ENCODE assay signal across 24 cellular contexts in genomic region chr9:27564685-27565084, GRCh38. TPM values are rescaled to one million over a fixed set of nuclear protein-coding genes. Genes with fewer than 3 reads are reported as not detected.
DNase-seq lines count a peak whose midpoint lies in the region; ATAC-seq and TF ChIP-seq lines count a peak whose summit lies in the region.
"Had no signal": no experiment of that assay in that cellular context is flagged by ENCODE, and none has a peak within 500 bp of the region (broad histone marks: within the 10 kb centered on the region; RNA-seq: fewer than 3 reads in every experiment).

No MANE protein-coding gene starts in this region.

- no peaks in the 10 kb centered on the region for H3K27me3 ChIP-seq in spleen (replicated peaks in 1 of 7)
- H3K27me3 ChIP-seq: sigmoid colon, tibial nerve had no signal

- peak overlapping the region; percentile 88 for H3K27ac Mint-ChIP-seq in activated naive CD4-positive, alpha-beta T cell treated with anti-CD3 and anti-CD28 coated beads, Interleukin-2, amount 10 ng/mL, durations not matched to agents 7 days and 5 days
- peak overlapping the region; percentile 16 for H3K27ac Mint-ChIP-seq in activated T-helper 1 cell treated with anti-CD3 and anti-CD28 coated beads, Interleukin-12 subunit alpha, Interleukin-12 subunit beta, Interleukin-2, Interleukin-4 antibody, amounts not matched to agents 30 ng/mL and 10 ng/mL and 1 ng/mL, durations not matched to agents 14 hours and 24 hours and 36 hours
- H3K27ac Mint-ChIP-seq: immature natural killer cell had no signal

- no peak for DNase-seq in activated naive CD4-positive, alpha-beta T cell treated with anti-CD3 and anti-CD28 coated beads, Interleukin-2, amount 10 ng/mL, durations not matched to agents 7 days and 5 days
- DNase-seq in activated naive CD4-positive, alpha-beta T cell treated with Interleukin-2 at 50 U/mL for 16 hours = no peak
- no peak for DNase-seq in activated T-helper 1 cell treated with anti-CD3 and anti-CD28 coated beads, Interleukin-12 subunit alpha, Interleukin-12 subunit beta, Interleukin-2, Interleukin-4 antibody, amounts not matched to agents 30 ng/mL and 10 ng/mL and 1 ng/mL, durations not matched to agents 14 hours and 24 hours and 36 hours (ENCODE audit: low spot score)
- DNase-seq in spleen = no peak
- no peak for DNase-seq in NCI-H2081 treated with DMSO at 0.1 percent for 48 hours (lab: John Stamatoyannopoulos, UW)
- no peak for DNase-seq in activated CD4-positive, CD25-positive, alpha-beta regulatory T cell (lab: John Stamatoyannopoulos, UW)
- DNase-seq in retina = no peak
- DNase-seq: activated T-cell treated with anti-CD3 and anti-CD28 coated beads, Interleukin-2, amount 50 U/mL, for 4 hours; aorta; Caco-2; GF-D8; immature natural killer cell; NCI-H146; NCI-H446; sigmoid colon; stimulated activated CD4-positive, alpha-beta T cell treated with anti-CD3 and anti-CD28 coated beads, Interleukin-4, amount 100 ng/mL, for 1 hour had no signal

- H3K27me3 Mint-ChIP-seq in activated naive CD4-positive, alpha-beta T cell treated with anti-CD3 and anti-CD28 coated beads, Interleukin-2, amount 10 ng/mL, durations not matched to agents 7 days and 5 days = no peaks in the 10 kb centered on the region
- H3K27me3 Mint-ChIP-seq in activated T-helper 1 cell treated with anti-CD3 and anti-CD28 coated beads, Interleukin-12 subunit alpha, Interleukin-12 subunit beta, Interleukin-2, Interleukin-4 antibody, amounts not matched to agents 30 ng/mL and 10 ng/mL and 1 ng/mL, durations not matched to agents 14 hours and 24 hours and 36 hours (ENCODE audit: insufficient read depth) = no peaks in the 10 kb centered on the region

- intact Hi-C loops in activated T-helper 1 cell treated with anti-CD3 and anti-CD28 coated beads, Interleukin-12 subunit alpha, Interleukin-12 subunit beta, Interleukin-2, Interleukin-4 antibody, amounts not matched to agents 30 ng/mL and 10 ng/mL and 1 ng/mL, durations not matched to agents 14 hours and 24 hours and 36 hours (cut with micrococcal nuclease) = loop anchor here (1.0 kb wide), 1 partner anchor 8 kb away; no protein-coding TSS in a partner anchor
- intact Hi-C loops in spleen (cut with DNase I; ENCODE audit: low total_unique reads) = no loop called here

- no peak overlapping the region for H3K4me3 ChIP-seq in spleen
- H3K4me3 ChIP-seq: coronary artery, K562, sigmoid colon, tibial nerve had no signal

- H3K36me3 ChIP-seq in spleen = peaks cover 3 to 57% (median 19%) of the 10 kb centered on the region in 6 donors

- TF ChIP-seq CTCF in spleen (IDR thresholded peaks at IDR 0.05 in 8 of 11, conservative IDR thresholded peaks at IDR 0.05 in 3 of 11) = no peak

- peak overlapping the region; percentile 27 for H3K4me3 Mint-ChIP-seq in activated naive CD4-positive, alpha-beta T cell treated with anti-CD3 and anti-CD28 coated beads, Interleukin-2, amount 10 ng/mL, durations not matched to agents 7 days and 5 days
- no peak overlapping the region for H3K4me3 Mint-ChIP-seq in activated T-helper 1 cell treated with anti-CD3 and anti-CD28 coated beads, Interleukin-12 subunit alpha, Interleukin-12 subunit beta, Interleukin-2, Interleukin-4 antibody, amounts not matched to agents 30 ng/mL and 10 ng/mL and 1 ng/mL, durations not matched to agents 14 hours and 24 hours and 36 hours
- H3K4me3 Mint-ChIP-seq: activated T-cell treated with anti-CD3 and anti-CD28 coated beads, Interleukin-2, amount 50 U/mL, for 4 hours; immature natural killer cell had no signal

- H3K4me1 ChIP-seq in spleen = peaks cover 0 to 47% (median 15%) of the 10 kb centered on the region in 6 donors
- H3K4me1 ChIP-seq: Caco-2 had no signal

- TF ChIP-seq POLR2A in spleen (IDR thresholded peaks at IDR 0.05) = no peak

- CTCF ChIA-PET in activated naive CD4-positive, alpha-beta T cell treated with anti-CD3 and anti-CD28 coated beads, Interleukin-2, amount 10 ng/mL, durations not matched to agents 7 days and 5 days (lab: Charles Lee) = no interaction called here

- H3K9me3 Mint-ChIP-seq in activated naive CD4-positive, alpha-beta T cell treated with anti-CD3 and anti-CD28 coated beads, Interleukin-2, amount 10 ng/mL, durations not matched to agents 7 days and 5 days = no peaks in the 10 kb centered on the region
- no peaks in the 10 kb centered on the region for H3K9me3 Mint-ChIP-seq in activated T-helper 1 cell treated with anti-CD3 and anti-CD28 coated beads, Interleukin-12 subunit alpha, Interleukin-12 subunit beta, Interleukin-2, Interleukin-4 antibody, amounts not matched to agents 30 ng/mL and 10 ng/mL and 1 ng/mL, durations not matched to agents 14 hours and 24 hours and 36 hours
- H3K9me3 Mint-ChIP-seq: activated T-cell treated with anti-CD3 and anti-CD28 coated beads, Interleukin-2, amount 50 U/mL, for 4 hours; immature natural killer cell had no signal

- H3K36me3 Mint-ChIP-seq in activated naive CD4-positive, alpha-beta T cell treated with anti-CD3 and anti-CD28 coated beads, Interleukin-2, amount 10 ng/mL, durations not matched to agents 7 days and 5 days = peaks cover 38% of the 10 kb centered on the region
- peaks cover 22% of the 10 kb centered on the region for H3K36me3 Mint-ChIP-seq in activated T-helper 1 cell treated with anti-CD3 and anti-CD28 coated beads, Interleukin-12 subunit alpha, Interleukin-12 subunit beta, Interleukin-2, Interleukin-4 antibody, amounts not matched to agents 30 ng/mL and 10 ng/mL and 1 ng/mL, durations not matched to agents 14 hours and 24 hours and 36 hours (ENCODE audit: low read depth)

- peaks cover 43% of the 10 kb centered on the region for H3K4me1 Mint-ChIP-seq in activated naive CD4-positive, alpha-beta T cell treated with anti-CD3 and anti-CD28 coated beads, Interleukin-2, amount 10 ng/mL, durations not matched to agents 7 days and 5 days
- H3K4me1 Mint-ChIP-seq in activated T-helper 1 cell treated with anti-CD3 and anti-CD28 coated beads, Interleukin-12 subunit alpha, Interleukin-12 subunit beta, Interleukin-2, Interleukin-4 antibody, amounts not matched to agents 30 ng/mL and 10 ng/mL and 1 ng/mL, durations not matched to agents 14 hours and 24 hours and 36 hours (ENCODE audit: low read depth) = peaks cover 22% of the 10 kb centered on the region

- peak; percentile 37 for ATAC-seq in HG03342 (IDR thresholded peaks at IDR 0.05; ENCODE audit: unreplicated experiment)
- ATAC-seq: activated T-cell treated with anti-CD3 and anti-CD28 coated beads, Interleukin-2, amount 50 U/mL, for 4 hours; K562 had no signal

- no peaks in the 10 kb centered on the region for H3K9me3 ChIP-seq in spleen
- H3K9me3 ChIP-seq: Caco-2, sigmoid colon, tibial nerve had no signal

- peak overlapping the region in 5 of 8 donors; percentile 18 to 75 (median 75) for H3K27ac ChIP-seq in spleen
- H3K27ac ChIP-seq: epithelial cell of prostate, tibial nerve had no signal

- 51 to 72% (median 58%) methylated on average over 1 of the region's 1 CpG for WGBS in spleen, 5 donors

RNA-seq across cellular contexts. Expression of gene C9orf72, which starts 8.6 kb away (rescaled TPM):
- 4.6 and 5.9 TPM in 2 replicates for total RNA-seq in activated T-helper 1 cell treated with anti-CD3 and anti-CD28 coated beads, Interleukin-12 subunit alpha, Interleukin-12 subunit beta, Interleukin-2, Interleukin-4 antibody, amounts not matched to agents 30 ng/mL and 10 ng/mL and 1 ng/mL, durations not matched to agents 14 hours and 24 hours and 36 hours
- 10 to 100 TPM; 34.5 to 88.5 (median 48.0) TPM for total RNA-seq in spleen
- polyA plus RNA-seq in spleen = 10 to 100 TPM; 10.1 to 18.2 (median 18.0) TPM

RNA-seq across cellular contexts. Expression of gene MOB3B, which starts 35.1 kb away (rescaled TPM):
- 0.17 and 0.26 TPM in 2 replicates for total RNA-seq in activated T-helper 1 cell treated with anti-CD3 and anti-CD28 coated beads, Interleukin-12 subunit alpha, Interleukin-12 subunit beta, Interleukin-2, Interleukin-4 antibody, amounts not matched to agents 30 ng/mL and 10 ng/mL and 1 ng/mL, durations not matched to agents 14 hours and 24 hours and 36 hours
- 10 to 100 TPM; 14.0 to 27.7 (median 21.9) TPM for total RNA-seq in spleen
- polyA plus RNA-seq in spleen = 10 to 100 TPM in 2 of 3 donors, 1 to 10 TPM in 1; 9.4 to 12.6 (median 10.9) TPM

RNA-seq across cellular contexts. Expression of gene IFNK, which starts 40.6 kb away (rescaled TPM):
- not detected in 2 replicates for total RNA-seq in activated T-helper 1 cell treated with anti-CD3 and anti-CD28 coated beads, Interleukin-12 subunit alpha, Interleukin-12 subunit beta, Interleukin-2, Interleukin-4 antibody, amounts not matched to agents 30 ng/mL and 10 ng/mL and 1 ng/mL, durations not matched to agents 14 hours and 24 hours and 36 hours
- total RNA-seq in spleen = not detected
- not detected for polyA plus RNA-seq in spleen
- total RNA-seq: activated T-cell treated with anti-CD3 and anti-CD28 coated beads, Interleukin-2, amount 50 U/mL, for 4 hours; aorta; Caco-2; glomerular endothelial cell; H1; K562; mesenteric fat pad; sigmoid colon; tibial nerve had no signal
- polyA plus RNA-seq: aorta, H1, immature natural killer cell, sigmoid colon had no signal

Comparison
In these comparisons a context has a peak if more than half of its experiments do, and no peak if none do; other contexts are left out.
1. RNA of gene MOB3B, which starts 35.1 kb away (total RNA-seq): 14.0 to 27.7 TPM in spleen; 0.17 to 0.26 TPM in activated T-helper 1 cell treated with anti-CD3 and anti-CD28 coated beads, Interleukin-12 subunit alpha, Interleukin-12 subunit beta, Interleukin-2, Interleukin-4 antibody, amounts not matched to agents 30 ng/mL and 10 ng/mL and 1 ng/mL, durations not matched to agents 14 hours and 24 hours and 36 hours; every median in the first group is over 10 times any median in the second.